29 cellular contexts compared by ENCODE assay signal in the genomic region with DNA sequence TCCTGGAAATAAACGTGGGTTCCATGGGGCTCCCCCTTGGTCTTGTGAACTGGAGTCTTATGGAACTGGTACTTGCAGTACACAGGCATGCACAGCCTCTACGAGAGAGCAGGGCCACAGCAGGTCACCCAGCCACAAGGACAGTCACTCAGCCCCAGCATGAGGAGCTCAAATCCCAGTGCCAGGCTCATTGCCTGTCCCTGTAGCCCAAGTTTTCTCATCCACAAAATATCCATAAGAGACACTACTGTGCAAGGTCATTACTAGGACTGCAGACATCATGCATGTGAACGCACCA. TPM values are rescaled to one million over a fixed set of nuclear protein-coding genes. Genes with fewer than 3 reads are reported as not detected.
"Had no signal": no experiment of that assay in that cellular context is flagged by ENCODE, and none has a peak within 500 bp of the region (broad histone marks: within the 10 kb centered on the region; RNA-seq: fewer than 3 reads in every experiment).

No MANE protein-coding gene starts in this region.

- H3K27me3 ChIP-seq: left lung, neutrophil, ovary, right atrium auricular region, right lobe of liver, tibial nerve, vagina had no signal

- H3K9me3 Mint-ChIP-seq: immature natural killer cell; naive thymus-derived CD8-positive, alpha-beta T cell; nephron; neural crest cell; stimulated activated memory B cell treated with anti-CD40 and anti-IgM and Interleukin-4, amounts not matched to agents 10 μg/mL and 1 μg/mL and 100 μg/mL, for 72 hours; stimulated activated naive CD8-positive, alpha-beta T cell treated with anti-CD3 and anti-CD28 coated beads, Interleukin-15, amount 100 ng/mL, for 72 hours; type B pancreatic cell had no signal

- H3K4me3 ChIP-seq: left lung, lower lobe of right lung, ovary, right atrium auricular region, right lobe of liver, smooth muscle cell, tibial nerve, vagina had no signal

- ATAC-seq: left colon; left lung; lower lobe of right lung; naive thymus-derived CD8-positive, alpha-beta T cell; right lobe of liver; stimulated activated memory B cell treated with anti-CD40 and anti-IgM and Interleukin-4, amounts not matched to agents 10 μg/mL and 1 μg/mL and 100 μg/mL, for 72 hours; stimulated activated naive CD8-positive, alpha-beta T cell treated with anti-CD3 and anti-CD28 coated beads, Interleukin-15, amount 100 ng/mL, for 72 hours had no signal

- H3K27me3 Mint-ChIP-seq: progenitor cell of endocrine pancreas; stimulated activated naive CD8-positive, alpha-beta T cell treated with anti-CD3 and anti-CD28 coated beads, Interleukin-15, amount 100 ng/mL, for 72 hours; type B pancreatic cell had no signal

- H3K9me3 ChIP-seq: left lung, lower lobe of right lung, neutrophil, ovary, right atrium auricular region, right lobe of liver, tibial nerve, vagina had no signal

- H3K4me2 ChIP-seq: smooth muscle cell had no signal

- H3K4me1 Mint-ChIP-seq: immature natural killer cell; naive thymus-derived CD8-positive, alpha-beta T cell; nephron; neural crest cell; stimulated activated memory B cell treated with anti-CD40 and anti-IgM and Interleukin-4, amounts not matched to agents 10 μg/mL and 1 μg/mL and 100 μg/mL, for 72 hours; stimulated activated naive CD8-positive, alpha-beta T cell treated with anti-CD3 and anti-CD28 coated beads, Interleukin-15, amount 100 ng/mL, for 72 hours had no signal

- H3K27ac ChIP-seq: left lung, lower lobe of right lung, neutrophil, ovary, right atrium auricular region, right lobe of liver, tibial nerve, vagina had no signal

- H3K4me1 ChIP-seq: left lung, lower lobe of right lung, right atrium auricular region, right lobe of liver, tibial nerve, vagina had no signal

- H3K4me3 Mint-ChIP-seq: immature natural killer cell; naive thymus-derived CD8-positive, alpha-beta T cell; nephron; neural crest cell; stimulated activated memory B cell treated with anti-CD40 and anti-IgM and Interleukin-4, amounts not matched to agents 10 μg/mL and 1 μg/mL and 100 μg/mL, for 72 hours; stimulated activated naive CD8-positive, alpha-beta T cell treated with anti-CD3 and anti-CD28 coated beads, Interleukin-15, amount 100 ng/mL, for 72 hours; type B pancreatic cell had no signal

- DNase-seq: hypothalamus; immature natural killer cell; kidney; left colon; left lung; lower lobe of right lung; naive thymus-derived CD8-positive, alpha-beta T cell; occipital lobe; ovary; right lobe of liver; stimulated activated CD4-positive, alpha-beta T cell treated with anti-CD3 and anti-CD28 coated beads, Interleukin-1b, Interleukin-23, amount 100 ng/mL, for 48 hours; stimulated activated CD4-positive, alpha-beta T cell treated with anti-CD3 and anti-CD28 coated beads, Interleukin-2, amount 100 ng/mL, for 48 hours; stimulated activated CD4-positive, alpha-beta T cell treated with anti-CD3 and anti-CD28 coated beads, Interleukin-4, amount 100 ng/mL, for 4 hours; stimulated activated CD8-positive, alpha-beta memory T cell treated with anti-CD3 and anti-CD28 coated beads, Interleukin-4, amount 100 ng/mL, for 48 hours; stimulated activated naive CD4-positive, alpha-beta T cell treated with Interleukin-2 at 50 U/mL for 16 hours; stimulated activated naive CD8-positive, alpha-beta T cell treated with anti-CD3 and anti-CD28 coated beads, Interleukin-15, amount 100 ng/mL, for 72 hours; substantia nigra had no signal

- H3K36me3 Mint-ChIP-seq: immature natural killer cell; naive thymus-derived CD8-positive, alpha-beta T cell; stimulated activated memory B cell treated with anti-CD40 and anti-IgM and Interleukin-4, amounts not matched to agents 10 μg/mL and 1 μg/mL and 100 μg/mL, for 72 hours; type B pancreatic cell had no signal

- H3K27ac Mint-ChIP-seq: immature natural killer cell; naive thymus-derived CD8-positive, alpha-beta T cell; nephron; progenitor cell of endocrine pancreas; stimulated activated memory B cell treated with anti-CD40 and anti-IgM and Interleukin-4, amounts not matched to agents 10 μg/mL and 1 μg/mL and 100 μg/mL, for 72 hours; stimulated activated naive CD8-positive, alpha-beta T cell treated with anti-CD3 and anti-CD28 coated beads, Interleukin-15, amount 100 ng/mL, for 72 hours; type B pancreatic cell had no signal

- H3K36me3 ChIP-seq: left lung, lower lobe of right lung, neutrophil, ovary, right atrium auricular region, right lobe of liver, tibial nerve, vagina had no signal

RNA-seq across cellular contexts. Expression of gene CFAP92, which starts 48.0 kb away (rescaled TPM):
- total RNA-seq: right atrium auricular region, vagina had no signal
- polyA plus RNA-seq: immature natural killer cell had no signal

RNA-seq across cellular contexts. Expression of gene EFCC1, which starts 55.3 kb away (rescaled TPM):
- total RNA-seq: renal cortical epithelial cell, smooth muscle cell had no signal
- polyA plus RNA-seq: mammary epithelial cell had no signal
